Comparison of ENCODE assay signal across 16 cellular contexts in the genomic region with DNA sequence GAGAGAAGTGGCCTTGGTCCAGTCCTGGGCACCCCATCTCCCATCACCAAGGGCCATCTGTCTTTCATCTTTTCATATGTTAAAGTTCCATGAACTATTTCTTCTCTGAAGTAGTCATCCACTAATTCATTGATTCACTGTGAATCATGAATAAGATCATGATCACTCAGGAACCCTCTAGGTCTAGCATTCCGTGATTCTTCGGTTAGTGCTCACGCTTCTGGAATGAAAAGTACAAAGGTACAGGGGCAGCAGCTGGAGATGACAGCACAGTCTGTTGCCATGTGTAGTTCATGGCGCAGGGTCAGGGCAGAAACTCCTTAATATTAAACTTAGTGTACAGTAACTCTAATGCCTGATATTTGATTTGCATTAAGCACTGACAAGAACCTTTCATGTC.
DNase-seq lines count a peak whose midpoint lies in the region; ATAC-seq and TF ChIP-seq lines count a peak whose summit lies in the region.
"Had no signal": no experiment of that assay in that cellular context is flagged by ENCODE, and none has a peak within 500 bp of the region (broad histone marks: within the 10 kb centered on the region; RNA-seq: fewer than 3 reads in every experiment).

No MANE protein-coding gene starts in this region.

- DNase-seq in ELR (ENCODE audit: low read depth): peak; percentile 88
- DNase-seq in PC-3: peak; percentile 6
- DNase-seq in epithelial cell of proximal tubule (ENCODE audit: low read depth): peak; percentile 55
- DNase-seq in non-pigmented ciliary epithelial cell (ENCODE audit: low read depth): peak; percentile 46
- DNase-seq: BE2C; CD8-positive, alpha-beta memory T cell; MM.1S; NCI-H1105 treated with DMSO at 0.1 percent for 48 hours; NCI-H187; NCI-H446; PC-9; SHP77 had no signal

- H3K27me3 ChIP-seq in PC-3 (ENCODE audit: low read length): no peaks in the 10 kb centered on the region
- H3K27me3 ChIP-seq: BE2C had no signal

- no peak overlapping the region for H3K27ac ChIP-seq in PC-3 (ENCODE audit: low read length)
- H3K27ac ChIP-seq: KMS-11, PC-9 had no signal

- ATAC-seq in PC-3: no peak
- ATAC-seq in GM18502 (IDR thresholded peaks at IDR 0.05; ENCODE audit: poor library complexity, unreplicated experiment): no peak
- no peak for ATAC-seq in GM18861 (IDR thresholded peaks at IDR 0.05; ENCODE audit: unreplicated experiment)
- no peak for ATAC-seq in GM21737 (IDR thresholded peaks at IDR 0.05; ENCODE audit: unreplicated experiment)

- H3K79me2 ChIP-seq in PC-3 (ENCODE audit: low read length): no peaks in the 10 kb centered on the region

- H3K36me3 ChIP-seq in PC-3 (ENCODE audit: low read depth, low read length): no peaks in the 10 kb centered on the region
- H3K36me3 ChIP-seq: BE2C had no signal

- intact Hi-C loops in PC-3 (cut with micrococcal nuclease): no loop called here

- no peak for TF ChIP-seq CTCF in PC-3 (conservative IDR thresholded peaks at IDR 0.05; ENCODE audit: low read depth, low read length)
- no peak for TF ChIP-seq CTCF in epithelial cell of proximal tubule (conservative IDR thresholded peaks at IDR 0.05; ENCODE audit: low read depth, low read length)

- H2AFZ ChIP-seq in PC-3 (ENCODE audit: low read length): no peak overlapping the region
- H2AFZ ChIP-seq: PC-9 had no signal

- no peaks in the 10 kb centered on the region for H4K20me1 ChIP-seq in PC-3 (ENCODE audit: low read length)

- no peak overlapping the region for H3K4me2 ChIP-seq in PC-3 (ENCODE audit: low read length)
- H3K4me2 ChIP-seq: KMS-11, PC-9 had no signal

- no peaks in the 10 kb centered on the region for H3K9me3 ChIP-seq in PC-3 (ENCODE audit: low read length)
- H3K9me3 ChIP-seq: BE2C had no signal

- CTCF ChIA-PET in PC-3 (lab: Charles Lee): no interaction called here

- H3K9ac ChIP-seq in PC-3 (ENCODE audit: low read length): no peak overlapping the region
- H3K9ac ChIP-seq: KMS-11 had no signal

- H3K9me2 ChIP-seq in PC-3 (replicated peaks; ENCODE audit: low read length): no peaks in the 10 kb centered on the region

- H3F3A ChIP-seq in PC-3 (ENCODE audit: low read length, unreplicated experiment): no peaks in the 10 kb centered on the region

- H3K4me1 ChIP-seq in PC-3 (ENCODE audit: insufficient read depth, low read length): no peaks in the 10 kb centered on the region
- H3K4me1 ChIP-seq: BE2C had no signal

- POLR2A ChIA-PET in PC-3 (lab: Charles Lee; ENCODE audit: unreplicated experiment): no interaction called here

- H3K4me3 ChIP-seq in PC-3 (ENCODE audit: low read length) (no peak overlapping the region), epithelial cell of proximal tubule (ENCODE audit: low read depth, low read length) (no peak overlapping the region)
- H3K4me3 ChIP-seq: PC-9 had no signal

- BruUV-seq in PC-3 (replicated peaks; lab: Mats Ljungman, UMichigan): no TSS peak

Comparison
In these comparisons a context has a peak if more than half of its experiments do, and no peak if none do; other contexts are left out.
1. DNase-seq: peak in every context shown above with its lines; median percentile 88 in ELR; 55 in epithelial cell of proximal tubule; 46 in non-pigmented ciliary epithelial cell; 6 in PC-3.